Comparison of ENCODE assay signal across 19 cellular contexts in the genomic region with DNA sequence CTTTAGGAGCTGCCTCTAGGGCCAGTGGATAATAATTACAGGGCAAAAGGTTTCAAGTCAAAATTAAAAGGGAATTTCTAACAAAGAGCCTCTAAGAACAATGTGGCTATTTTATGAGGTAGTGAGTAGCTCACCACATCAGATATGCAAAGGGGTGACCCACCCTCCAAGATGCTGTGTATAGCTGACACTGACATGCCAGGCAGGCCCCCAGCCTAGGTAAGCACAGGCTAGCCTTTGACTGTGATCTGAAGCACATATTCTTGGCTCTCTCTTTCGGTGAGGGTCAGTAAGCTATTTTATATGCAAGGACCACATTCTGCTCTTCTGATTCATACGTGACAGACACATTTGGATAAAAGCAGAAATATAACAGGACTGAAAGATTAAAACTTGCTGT. TPM values are rescaled to one million over a fixed set of nuclear protein-coding genes. Genes with fewer than 3 reads are reported as not detected.
"Had no signal": no experiment of that assay in that cellular context is flagged by ENCODE, and none has a peak within 500 bp of the region (broad histone marks: within the 10 kb centered on the region; RNA-seq: fewer than 3 reads in every experiment).

No MANE protein-coding gene starts in this region.

- DNase-seq: activated CD4-positive, alpha-beta T cell treated with anti-CD3 and anti-CD28 coated beads, Interleukin-2, amount 10 ng/mL, durations not matched to agents 24 days and 14 days; activated CD8-positive, alpha-beta T cell treated with anti-CD3 and anti-CD28 coated beads for 36 hours; activated naive CD4-positive, alpha-beta T cell; activated naive CD8-positive, alpha-beta T cell treated with anti-CD3 and anti-CD28 coated beads, Interleukin-2, amount 50 U/mL, for 24 hours; activated T-cell treated with anti-CD3 and anti-CD28 coated beads, Interleukin-2, amount 50 U/mL, for 1 hour; aorta; effector CD8-positive, alpha-beta T cell; heart left ventricle; left ventricle myocardium inferior; stimulated activated CD4-positive, alpha-beta T cell treated with anti-CD3 and anti-CD28 coated beads, Interleukin-2, amount 100 ng/mL, for 48 hours; T1000; transverse colon had no signal

- H3K36me3 ChIP-seq: gastroesophageal sphincter, heart left ventricle, left ventricle myocardium inferior, prostate gland, right atrium auricular region, transverse colon had no signal

- H3K27me3 ChIP-seq: gastroesophageal sphincter, right atrium auricular region had no signal

- ATAC-seq: activated CD8-positive, alpha-beta T cell treated with anti-CD3 and anti-CD28 coated beads for 36 hours; activated naive CD8-positive, alpha-beta T cell treated with anti-CD3 and anti-CD28 coated beads, Interleukin-2, amount 50 U/mL, for 24 hours; activated T-helper 17 cell treated with anti-CD3 and anti-CD28 coated beads, Interleukin-2, amount 50 U/mL, for 72 hours; esophagus mucosa; gastroesophageal sphincter; heart left ventricle had no signal

- H3K27ac Mint-ChIP-seq: activated CD4-positive, alpha-beta T cell treated with anti-CD3 and anti-CD28 coated beads, Interleukin-2, amount 10 ng/mL, durations not matched to agents 24 days and 14 days; activated CD8-positive, alpha-beta T cell treated with anti-CD3 and anti-CD28 coated beads for 36 hours; activated naive CD8-positive, alpha-beta T cell treated with anti-CD3 and anti-CD28 coated beads, Interleukin-2, amount 50 U/mL, for 24 hours; activated T-helper 17 cell treated with anti-CD3 and anti-CD28 coated beads, Interleukin-2, amount 50 U/mL, for 72 hours; dendritic cell treated with granulocyte-macrophage colony-stimulating factor and Interleukin-4, amounts not matched to agents 40 ng/mL and 50 ng/mL, for 4 days; stimulated activated naive CD8-positive, alpha-beta T cell treated with anti-CD3 and anti-CD28 coated beads, Interleukin-15, Interleukin-2, amounts not matched to agents 100 ng/mL and 50 ng/mL, for 24 hours had no signal

- H3K4me3 ChIP-seq: gastroesophageal sphincter, heart left ventricle, left ventricle myocardium inferior, prostate gland, right atrium auricular region, transverse colon had no signal

- H3K9me3 ChIP-seq: gastroesophageal sphincter, heart left ventricle, left ventricle myocardium inferior, prostate gland, right atrium auricular region, transverse colon had no signal

- H3K4me1 ChIP-seq: prostate gland had no signal

- H3K9me3 Mint-ChIP-seq: activated CD4-positive, alpha-beta T cell treated with anti-CD3 and anti-CD28 coated beads, Interleukin-2, amount 10 ng/mL, durations not matched to agents 24 days and 14 days; activated CD8-positive, alpha-beta T cell treated with anti-CD3 and anti-CD28 coated beads for 36 hours; activated naive CD8-positive, alpha-beta T cell treated with anti-CD3 and anti-CD28 coated beads, Interleukin-2, amount 50 U/mL, for 24 hours; activated T-helper 17 cell treated with anti-CD3 and anti-CD28 coated beads, Interleukin-2, amount 50 U/mL, for 72 hours; dendritic cell treated with granulocyte-macrophage colony-stimulating factor and Interleukin-4, amounts not matched to agents 40 ng/mL and 50 ng/mL, for 4 days; stimulated activated naive CD8-positive, alpha-beta T cell treated with anti-CD3 and anti-CD28 coated beads, Interleukin-15, Interleukin-2, amounts not matched to agents 100 ng/mL and 50 ng/mL, for 24 hours had no signal

- H3K27ac ChIP-seq: gastroesophageal sphincter, heart left ventricle, left ventricle myocardium inferior, right atrium auricular region, transverse colon had no signal

- H3K4me1 Mint-ChIP-seq: activated T-helper 17 cell treated with anti-CD3 and anti-CD28 coated beads, Interleukin-2, amount 50 U/mL, for 72 hours had no signal

- H3K4me3 Mint-ChIP-seq: activated CD4-positive, alpha-beta T cell treated with anti-CD3 and anti-CD28 coated beads, Interleukin-2, amount 10 ng/mL, durations not matched to agents 24 days and 14 days; activated CD8-positive, alpha-beta T cell treated with anti-CD3 and anti-CD28 coated beads for 36 hours; activated naive CD8-positive, alpha-beta T cell treated with anti-CD3 and anti-CD28 coated beads, Interleukin-2, amount 50 U/mL, for 24 hours; activated T-helper 17 cell treated with anti-CD3 and anti-CD28 coated beads, Interleukin-2, amount 50 U/mL, for 72 hours; dendritic cell treated with granulocyte-macrophage colony-stimulating factor and Interleukin-4, amounts not matched to agents 40 ng/mL and 50 ng/mL, for 4 days; stimulated activated naive CD8-positive, alpha-beta T cell treated with anti-CD3 and anti-CD28 coated beads, Interleukin-15, Interleukin-2, amounts not matched to agents 100 ng/mL and 50 ng/mL, for 24 hours had no signal

RNA-seq across cellular contexts. Expression of gene THSD4, which starts 2.8 kb away (rescaled TPM):
- total RNA-seq: activated CD4-positive, alpha-beta T cell treated with anti-CD3 and anti-CD28 coated beads, Interleukin-2, amount 10 ng/mL, durations not matched to agents 24 days and 14 days; activated CD8-positive, alpha-beta T cell treated with anti-CD3 and anti-CD28 coated beads for 36 hours had no signal
